Comparison of ENCODE assay signal across 1 cellular context in the genomic region with DNA sequence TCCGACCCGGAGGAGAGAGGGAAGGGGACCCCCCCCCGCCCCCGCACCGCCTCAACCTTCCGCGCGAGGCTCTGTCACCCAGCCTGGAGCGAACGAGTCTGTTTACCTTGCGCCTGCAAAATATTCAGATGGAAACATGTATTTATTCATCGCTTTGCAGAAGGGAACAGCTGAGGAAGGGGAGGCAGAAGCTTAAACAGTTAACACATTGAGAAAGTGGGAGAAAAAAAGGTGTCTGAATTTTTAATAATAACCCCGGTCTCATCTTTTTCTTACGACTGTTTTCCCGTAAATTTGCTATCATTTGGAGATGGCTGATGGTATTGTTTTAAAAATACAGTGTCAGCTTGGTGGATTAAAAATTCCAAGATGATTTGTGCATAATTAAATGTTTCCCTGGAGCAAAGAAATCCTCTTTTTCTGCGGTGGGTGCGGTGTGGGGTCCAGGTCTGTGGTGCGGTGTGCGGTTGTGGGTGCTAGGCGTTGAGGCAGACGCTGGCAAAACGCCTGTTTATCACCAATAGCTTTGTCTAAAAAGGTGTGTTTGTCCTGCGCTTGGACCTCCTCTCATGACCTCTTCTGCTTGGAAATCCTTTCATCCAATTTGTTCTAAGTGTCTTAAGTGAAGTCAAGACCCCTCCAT.
TF ChIP-seq lines count a peak whose summit lies in the region.

No MANE protein-coding gene starts in this region.

TF ChIP-seq in K562, 482 proteins besides CTCF, POLR2A, EP300 and RAD21 (continued from another document):
- TF ChIP-seq, protein P1, sequence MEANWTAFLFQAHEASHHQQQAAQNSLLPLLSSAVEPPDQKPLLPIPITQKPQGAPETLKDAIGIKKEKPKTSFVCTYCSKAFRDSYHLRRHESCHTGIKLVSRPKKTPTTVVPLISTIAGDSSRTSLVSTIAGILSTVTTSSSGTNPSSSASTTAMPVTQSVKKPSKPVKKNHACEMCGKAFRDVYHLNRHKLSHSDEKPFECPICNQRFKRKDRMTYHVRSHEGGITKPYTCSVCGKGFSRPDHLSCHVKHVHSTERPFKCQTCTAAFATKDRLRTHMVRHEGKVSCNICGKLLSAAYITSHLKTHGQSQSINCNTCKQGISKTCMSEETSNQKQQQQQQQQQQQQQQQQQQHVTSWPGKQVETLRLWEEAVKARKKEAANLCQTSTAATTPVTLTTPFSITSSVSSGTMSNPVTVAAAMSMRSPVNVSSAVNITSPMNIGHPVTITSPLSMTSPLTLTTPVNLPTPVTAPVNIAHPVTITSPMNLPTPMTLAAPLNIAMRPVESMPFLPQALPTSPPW (CRISPR knock-in tag; IDR thresholded peaks at IDR 0.05) = no peak
TF ChIP-seq in K562: peak in this region for 1.
